ENCODE assay signal across 1 cellular context in the genomic region with DNA sequence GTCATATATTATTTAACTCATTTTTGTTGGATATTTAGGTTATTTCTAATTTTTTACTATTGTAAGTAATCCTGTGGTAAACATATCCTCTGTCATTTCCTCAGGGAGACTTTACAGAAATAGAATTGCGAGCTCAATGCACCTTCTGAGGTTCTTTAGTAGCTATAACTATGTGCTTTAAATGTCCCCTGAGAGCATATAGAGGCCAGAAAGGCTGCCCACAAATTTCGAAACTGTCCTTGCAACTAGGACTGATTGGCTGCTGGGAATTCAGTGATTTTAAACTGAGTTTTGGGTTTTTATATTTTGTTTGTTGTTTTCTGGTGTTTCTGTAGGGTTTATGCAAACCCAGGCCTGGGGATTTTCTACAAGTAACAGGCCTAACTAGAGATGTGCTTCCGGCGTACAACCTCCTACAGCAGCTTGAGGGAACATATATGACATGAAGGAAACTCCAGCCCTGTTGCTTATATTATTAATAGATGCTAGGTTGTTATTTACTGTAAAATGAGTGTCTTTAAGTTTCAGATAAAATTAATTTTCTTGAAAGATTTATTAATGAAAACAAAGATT.
TF ChIP-seq lines count a peak whose summit lies in the region.

No MANE protein-coding gene starts in this region.

TF ChIP-seq in GM23338, 12 proteins besides CTCF, POLR2A, EP300 and RAD21 (continued from another document):
- no peak for TF ChIP-seq POLR2AphosphoS5 (IDR thresholded peaks at IDR 0.05; ENCODE audit: low read depth)
- TF ChIP-seq, protein P1, sequence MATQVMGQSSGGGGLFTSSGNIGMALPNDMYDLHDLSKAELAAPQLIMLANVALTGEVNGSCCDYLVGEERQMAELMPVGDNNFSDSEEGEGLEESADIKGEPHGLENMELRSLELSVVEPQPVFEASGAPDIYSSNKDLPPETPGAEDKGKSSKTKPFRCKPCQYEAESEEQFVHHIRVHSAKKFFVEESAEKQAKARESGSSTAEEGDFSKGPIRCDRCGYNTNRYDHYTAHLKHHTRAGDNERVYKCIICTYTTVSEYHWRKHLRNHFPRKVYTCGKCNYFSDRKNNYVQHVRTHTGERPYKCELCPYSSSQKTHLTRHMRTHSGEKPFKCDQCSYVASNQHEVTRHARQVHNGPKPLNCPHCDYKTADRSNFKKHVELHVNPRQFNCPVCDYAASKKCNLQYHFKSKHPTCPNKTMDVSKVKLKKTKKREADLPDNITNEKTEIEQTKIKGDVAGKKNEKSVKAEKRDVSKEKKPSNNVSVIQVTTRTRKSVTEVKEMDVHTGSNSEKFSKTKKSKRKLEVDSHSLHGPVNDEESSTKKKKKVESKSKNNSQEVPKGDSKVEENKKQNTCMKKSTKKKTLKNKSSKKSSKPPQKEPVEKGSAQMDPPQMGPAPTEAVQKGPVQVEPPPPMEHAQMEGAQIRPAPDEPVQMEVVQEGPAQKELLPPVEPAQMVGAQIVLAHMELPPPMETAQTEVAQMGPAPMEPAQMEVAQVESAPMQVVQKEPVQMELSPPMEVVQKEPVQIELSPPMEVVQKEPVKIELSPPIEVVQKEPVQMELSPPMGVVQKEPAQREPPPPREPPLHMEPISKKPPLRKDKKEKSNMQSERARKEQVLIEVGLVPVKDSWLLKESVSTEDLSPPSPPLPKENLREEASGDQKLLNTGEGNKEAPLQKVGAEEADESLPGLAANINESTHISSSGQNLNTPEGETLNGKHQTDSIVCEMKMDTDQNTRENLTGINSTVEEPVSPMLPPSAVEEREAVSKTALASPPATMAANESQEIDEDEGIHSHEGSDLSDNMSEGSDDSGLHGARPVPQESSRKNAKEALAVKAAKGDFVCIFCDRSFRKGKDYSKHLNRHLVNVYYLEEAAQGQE (IDR thresholded peaks at IDR 0.05; ENCODE audit: unreplicated experiment) = no peak
- TF ChIP-seq, protein P2, sequence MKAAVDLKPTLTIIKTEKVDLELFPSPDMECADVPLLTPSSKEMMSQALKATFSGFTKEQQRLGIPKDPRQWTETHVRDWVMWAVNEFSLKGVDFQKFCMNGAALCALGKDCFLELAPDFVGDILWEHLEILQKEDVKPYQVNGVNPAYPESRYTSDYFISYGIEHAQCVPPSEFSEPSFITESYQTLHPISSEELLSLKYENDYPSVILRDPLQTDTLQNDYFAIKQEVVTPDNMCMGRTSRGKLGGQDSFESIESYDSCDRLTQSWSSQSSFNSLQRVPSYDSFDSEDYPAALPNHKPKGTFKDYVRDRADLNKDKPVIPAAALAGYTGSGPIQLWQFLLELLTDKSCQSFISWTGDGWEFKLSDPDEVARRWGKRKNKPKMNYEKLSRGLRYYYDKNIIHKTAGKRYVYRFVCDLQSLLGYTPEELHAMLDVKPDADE (IDR thresholded peaks at IDR 0.05) = no peak
- TF ChIP-seq STAT1 (IDR thresholded peaks at IDR 0.05; ENCODE audit: unreplicated experiment) = no peak
